28 cellular contexts compared by ENCODE assay signal in genomic region chr2:10482979-10483378, GRCh38.
"Had no signal": no experiment of that assay in that cellular context is flagged by ENCODE, and none has a peak within 500 bp of the region (broad histone marks: within the 10 kb centered on the region; RNA-seq: fewer than 3 reads in every experiment).

No MANE protein-coding gene starts in this region.

- H3K9me3 ChIP-seq: ascending aorta, body of pancreas, MG63 had no signal

- H3K4me3 ChIP-seq: ascending aorta, body of pancreas, MG63, SK-N-MC had no signal

- FAIRE-seq: bronchial epithelial cell had no signal

- H3K4me1 Mint-ChIP-seq: activated naive CD4-positive, alpha-beta T cell treated with anti-CD3 and anti-CD28 coated beads, Interleukin-2, amount 50 U/mL, for 24 hours had no signal

- H3K4me1 ChIP-seq: ascending aorta had no signal

- H3K36me3 ChIP-seq: ascending aorta, MG63, WERI-Rb-1 had no signal

- H3K9me3 Mint-ChIP-seq: activated CD8-positive, alpha-beta T cell treated with anti-CD3 and anti-CD28 coated beads for 36 hours; activated naive CD4-positive, alpha-beta T cell treated with anti-CD3 and anti-CD28 coated beads, Interleukin-2, amount 50 U/mL, for 24 hours had no signal

- DNase-seq: activated CD4-positive, alpha-beta T cell treated with anti-CD3 and anti-CD28 coated beads for 36 hours; activated CD8-positive, alpha-beta memory T cell treated with anti-CD3 and anti-CD28 coated beads, Interleukin-2, amount 50 U/mL, for 48 hours; activated CD8-positive, alpha-beta T cell treated with anti-CD3 and anti-CD28 coated beads for 36 hours; activated effector memory CD4-positive, alpha-beta T cell treated with Interleukin-2 at 50 U/mL for 16 hours; activated naive CD4-positive, alpha-beta T cell; activated T-cell treated with anti-CD3 and anti-CD28 coated beads, Interleukin-2, amount 50 U/mL, for 1 hour; amniotic stem cell; body of pancreas; central memory CD4-positive, alpha-beta T cell; MG63; MV-4-11; NCI-H1092 treated with DMSO at 0.1 percent for 48 hours; NCI-H1417 treated with DMSO at 0.1 percent for 48 hours; NCI-H1694; NCI-H2029; NCI-H2107; NCI-H2171 treated with DMSO at 0.1 percent for 48 hours; NCI-H226; NCI-H510A; NCI-H526 treated with DMSO at 0.1 percent for 48 hours; NCI-H82; SIG-M5; T-helper 1 cell; WERI-Rb-1 had no signal

- H3K36me3 Mint-ChIP-seq: activated naive CD4-positive, alpha-beta T cell treated with anti-CD3 and anti-CD28 coated beads, Interleukin-2, amount 50 U/mL, for 24 hours had no signal

- H3K27ac ChIP-seq: ascending aorta, body of pancreas, SK-N-MC, WERI-Rb-1 had no signal

- H3K4me3 Mint-ChIP-seq: activated CD4-positive, alpha-beta T cell treated with anti-CD3 and anti-CD28 coated beads for 36 hours; activated CD8-positive, alpha-beta T cell treated with anti-CD3 and anti-CD28 coated beads for 36 hours; activated naive CD4-positive, alpha-beta T cell treated with anti-CD3 and anti-CD28 coated beads, Interleukin-2, amount 50 U/mL, for 24 hours had no signal

- ATAC-seq: activated CD4-positive, alpha-beta T cell treated with anti-CD3 and anti-CD28 coated beads for 36 hours; activated CD8-positive, alpha-beta T cell treated with anti-CD3 and anti-CD28 coated beads for 36 hours; body of pancreas had no signal

- H3K27me3 Mint-ChIP-seq: activated CD4-positive, alpha-beta T cell treated with anti-CD3 and anti-CD28 coated beads for 36 hours; activated naive CD4-positive, alpha-beta T cell treated with anti-CD3 and anti-CD28 coated beads, Interleukin-2, amount 50 U/mL, for 24 hours had no signal

- H3K27ac Mint-ChIP-seq: activated CD4-positive, alpha-beta T cell treated with anti-CD3 and anti-CD28 coated beads for 36 hours; activated CD8-positive, alpha-beta T cell treated with anti-CD3 and anti-CD28 coated beads for 36 hours; activated naive CD4-positive, alpha-beta T cell treated with anti-CD3 and anti-CD28 coated beads, Interleukin-2, amount 50 U/mL, for 24 hours had no signal

- H3K27me3 ChIP-seq: ascending aorta, body of pancreas, MG63 had no signal
